In genomic region chr6:149320016-149320415, GRCh38 we compare ENCODE assay signal across 8 cellular contexts. TPM values are rescaled to one million over a fixed set of nuclear protein-coding genes. Genes with fewer than 3 reads are reported as not detected.
DNase-seq lines count a peak whose midpoint lies in the region; ATAC-seq and TF ChIP-seq lines count a peak whose summit lies in the region.
"Not testable (repeated sequence)": the region's sequence is repeated elsewhere in the genome, so short reads cannot be mapped to it uniquely, and the experiment has no call there.

No MANE protein-coding gene starts in this region.

- peaks cover 77% of the 10 kb centered on the region for H3K79me2 ChIP-seq in ACC112 (ENCODE audit: control insufficient read depth, insufficient read depth, low read length, unreplicated experiment)
- peaks cover 72% of the 10 kb centered on the region for H3K79me2 ChIP-seq in HCT116 (ENCODE audit: insufficient read depth, low read length)

- not testable (repeated sequence) for H2AFZ ChIP-seq in ACC112 (ENCODE audit: low read length, unreplicated experiment); HCT116 (ENCODE audit: low read depth, low read length, poor library complexity, severe bottlenecking)

- TF ChIP-seq POLR2A in HCT116 (IDR thresholded peaks at IDR 0.05; ENCODE audit: borderline replicate concordance, extremely low read depth, insufficient read depth, insufficient read length): not testable (repeated sequence)

- peaks cover 69% of the 10 kb centered on the region for H3K36me3 Mint-ChIP-seq in activated T-helper 17 cell treated with anti-CD3 and anti-CD28 coated beads, Interleukin-2, amount 50 U/mL, for 72 hours (ENCODE audit: low read depth)
- H3K36me3 Mint-ChIP-seq in central memory CD8-positive, alpha-beta T cell (ENCODE audit: insufficient read depth): peaks cover 19% of the 10 kb centered on the region
- not testable (repeated sequence) for H3K36me3 Mint-ChIP-seq in nephron progenitor cell (ENCODE audit: low read depth)

- intact Hi-C loops in HCT116 (cut with micrococcal nuclease): not testable (repeated sequence)
- intact Hi-C loops in right cardiac atrium (cut with DNase I): loop anchor here in 1 of 4 donors (10.0 kb wide), 1 partner anchor 95 kb away; no protein-coding TSS in a partner anchor

- not testable (repeated sequence) for TF ChIP-seq RAD21 in HCT116 (IDR thresholded peaks at IDR 0.05; ENCODE audit: low read depth)

- peak overlapping the region; percentile 98 for H3K27ac Mint-ChIP-seq in activated T-helper 17 cell treated with anti-CD3 and anti-CD28 coated beads, Interleukin-2, amount 50 U/mL, for 72 hours
- H3K27ac Mint-ChIP-seq in central memory CD8-positive, alpha-beta T cell (ENCODE audit: low read depth): peak overlapping the region; percentile 10
- H3K27ac Mint-ChIP-seq in nephron progenitor cell: not testable (repeated sequence)

- POLR2A ChIA-PET in HCT116 (lab: Charles Lee): not testable (repeated sequence)

- not testable (repeated sequence) for BruUV-seq in HCT116 (replicated peaks; lab: Mats Ljungman, UMichigan)

- not testable (repeated sequence) for H3K27me3 Mint-ChIP-seq in activated T-helper 17 cell treated with anti-CD3 and anti-CD28 coated beads, Interleukin-2, amount 50 U/mL, for 72 hours; central memory CD8-positive, alpha-beta T cell; nephron progenitor cell (ENCODE audit: low read depth, poor library complexity)

- H3K9ac ChIP-seq in HCT116 (ENCODE audit: low read length): not testable (repeated sequence)

- WGBS in right cardiac atrium: 70% methylated on average over 10 of the region's 10 CpGs

- H3K9me3 ChIP-seq in HCT116 (ENCODE audit: control insufficient read depth in 1 of 2, insufficient read depth in 1 of 2, low read depth in 1 of 2, low read length in 2 of 2); right cardiac atrium (ENCODE audit: control insufficient read depth, low read length): not testable (repeated sequence)

- H3K9me3 Mint-ChIP-seq in activated T-helper 17 cell treated with anti-CD3 and anti-CD28 coated beads, Interleukin-2, amount 50 U/mL, for 72 hours; central memory CD8-positive, alpha-beta T cell; nephron progenitor cell: not testable (repeated sequence)

- RAD21 ChIA-PET in HCT116 (lab: Charles Lee; ENCODE audit: low non-redundant PET in 1 of 2, low total read pairs in 2 of 2, uncharacterized antibody in 2 of 2, unreplicated experiment in 2 of 2): not testable (repeated sequence)

- H3K27ac ChIP-seq in ACC112 (ENCODE audit: low read depth, low read length): peak overlapping the region; percentile 87
- H3K27ac ChIP-seq in HCT116 (ENCODE audit: low read depth, low read length); right cardiac atrium (ENCODE audit: low read length): not testable (repeated sequence)
- peak overlapping the region; percentile 96 for H3K27ac ChIP-seq in VCaP

- not testable (repeated sequence) for TF ChIP-seq CTCF in HCT116 (IDR thresholded peaks at IDR 0.05 in 2 of 3, conservative IDR thresholded peaks at IDR 0.05 in 1 of 3; ENCODE audit: borderline replicate concordance in 1 of 3, insufficient read depth in 1 of 3, low read depth in 2 of 3, low read length in 2 of 3); VCaP (conservative IDR thresholded peaks at IDR 0.05); nephron progenitor cell (IDR thresholded peaks at IDR 0.05)

- peak overlapping the region; percentile 97 for H3K4me3 ChIP-seq in ACC112 (ENCODE audit: low read depth, low read length)
- not testable (repeated sequence) for H3K4me3 ChIP-seq in HCT116 (replicated peaks in 1 of 2; ENCODE audit: low read depth in 1 of 2, low read length in 2 of 2)
- peak overlapping the region; percentile 95 for H3K4me3 ChIP-seq in right cardiac atrium (ENCODE audit: low read length)

- ATAC-seq in HCT116; central memory CD8-positive, alpha-beta T cell (replicated peaks; ENCODE audit: extremely low read depth, poor library complexity, severe bottlenecking); right cardiac atrium: not testable (repeated sequence)
- ATAC-seq in activated T-helper 17 cell treated with anti-CD3 and anti-CD28 coated beads, Interleukin-2, amount 50 U/mL, for 72 hours (replicated peaks): peak; percentile 24

- H3K27me3 ChIP-seq in ACC112 (ENCODE audit: insufficient read depth, low read length); HCT116 (ENCODE audit: insufficient read depth, low read length); right cardiac atrium (ENCODE audit: control insufficient read depth, insufficient read depth): not testable (repeated sequence)

- peaks cover 41% of the 10 kb centered on the region for H3K4me1 ChIP-seq in ACC112 (ENCODE audit: control insufficient read depth, insufficient read depth, low read length, unreplicated experiment)
- H3K4me1 ChIP-seq in HCT116 (ENCODE audit: control insufficient read depth in 1 of 2, insufficient read depth in 2 of 2, low read length in 2 of 2): peaks cover 21 to 28% of the 10 kb centered on the region in 2 experiments; a peak in 3 of 4 replicates
- not testable (repeated sequence) for H3K4me1 ChIP-seq in right cardiac atrium (ENCODE audit: control insufficient read depth, insufficient read depth, low read length)

- peaks cover 15% of the 10 kb centered on the region; the same call in 1 of the 2 replicates for H4K20me1 ChIP-seq in HCT116 (ENCODE audit: insufficient read depth)

- peaks cover 23% of the 10 kb centered on the region for H3K4me1 Mint-ChIP-seq in activated T-helper 17 cell treated with anti-CD3 and anti-CD28 coated beads, Interleukin-2, amount 50 U/mL, for 72 hours
- H3K4me1 Mint-ChIP-seq in central memory CD8-positive, alpha-beta T cell: peaks cover 46% of the 10 kb centered on the region
- peaks cover 51% of the 10 kb centered on the region for H3K4me1 Mint-ChIP-seq in nephron progenitor cell

- CTCF ChIA-PET in HCT116 (lab: Charles Lee): not testable (repeated sequence)

- not testable (repeated sequence) for DNase-seq in HCT116 (ENCODE audit: low read depth, low spot score); central memory CD8-positive, alpha-beta T cell (ENCODE audit: low spot score in 2 of 2)
- DNase-seq in right cardiac atrium: peak in 1 of 3 donors; percentile 44
- DNase-seq in nephron progenitor cell: peak; percentile 14
- peak; percentile 32 for DNase-seq in stimulated activated CD4-positive, alpha-beta T cell treated with anti-CD3 and anti-CD28 coated beads, Interleukin-4, amount 100 ng/mL, for 24 hours

- H3K36me3 ChIP-seq in ACC112 (ENCODE audit: insufficient read depth, low read length); HCT116 (ENCODE audit: control insufficient read depth in 1 of 2, insufficient read depth in 2 of 2, low read length in 2 of 2): not testable (repeated sequence)

- H3K4me2 ChIP-seq in HCT116 (ENCODE audit: low read length): peak overlapping the region; percentile 88; the same call in 1 of the 2 replicates

- not testable (repeated sequence) for H3K9me2 ChIP-seq in HCT116 (ENCODE audit: insufficient read depth)

- peak overlapping the region; percentile 92 for H3K4me3 Mint-ChIP-seq in activated T-helper 17 cell treated with anti-CD3 and anti-CD28 coated beads, Interleukin-2, amount 50 U/mL, for 72 hours
- peak overlapping the region; percentile 89 for H3K4me3 Mint-ChIP-seq in central memory CD8-positive, alpha-beta T cell
- peak overlapping the region; percentile 90 for H3K4me3 Mint-ChIP-seq in nephron progenitor cell

RNA-seq across cellular contexts. Expression of gene TAB2, which starts 2.5 kb away (rescaled TPM):
- total RNA-seq in HCT116 (2021; ENCODE audit: unreplicated experiment) (56.7 TPM), right cardiac atrium (10 to 100 TPM; 62.7 to 73.9 (median 66.5) TPM)
- polyA plus RNA-seq in HCT116 (2012): 27.9 and 35.0 TPM in 2 replicates
- total RNA-seq in activated T-helper 17 cell treated with anti-CD3 and anti-CD28 coated beads, Interleukin-2, amount 50 U/mL, for 72 hours: 100 to 1,000 TPM; 164 to 185 TPM
- polyA plus RNA-seq in right cardiac atrium: 27.8 TPM
